9 cellular contexts compared by ENCODE assay signal in the genomic region with DNA sequence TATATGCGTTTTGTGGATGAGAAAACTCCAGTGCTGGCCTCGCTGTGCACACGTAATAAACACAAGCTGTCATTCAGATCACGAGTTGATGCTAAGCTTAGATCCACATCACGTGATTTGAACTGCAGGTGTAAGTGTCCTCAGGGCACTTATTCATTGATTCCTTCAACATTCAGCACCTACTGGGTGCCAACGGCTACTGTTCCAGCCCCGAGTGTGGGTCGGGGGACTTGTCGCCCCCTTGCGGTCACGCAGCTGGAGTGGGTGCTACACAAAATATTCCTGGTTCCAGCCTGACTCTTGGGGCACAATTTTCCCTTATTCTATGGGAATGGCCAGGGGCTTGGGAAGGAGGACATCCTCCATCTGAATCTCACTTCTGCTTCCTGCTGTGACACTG. TPM values are rescaled to one million over a fixed set of nuclear protein-coding genes. Genes with fewer than 3 reads are reported as not detected.
A peak's percentile ranks its signal among the peaks of the same experiment; 100 is the strongest.
DNase-seq lines count a peak whose midpoint lies in the region; ATAC-seq, FAIRE-seq and TF ChIP-seq lines count a peak whose summit lies in the region.
"Had no signal": no experiment of that assay in that cellular context is flagged by ENCODE, and none has a peak within 500 bp of the region (broad histone marks: within the 10 kb centered on the region; RNA-seq: fewer than 3 reads in every experiment).

No MANE protein-coding gene starts in this region.

- DNase-seq in activated CD8-positive, alpha-beta T cell treated with anti-CD3 and anti-CD28 coated beads, Interleukin-2, amount 10 ng/mL, durations not matched to agents 7 days and 5 days = peak; percentile 26
- DNase-seq in activated CD8-positive, alpha-beta T cell treated with anti-CD3 and anti-CD28 coated beads for 36 hours = no peak
- DNase-seq in NCI-H2171 treated with DMSO at 0.1 percent for 48 hours (lab: John Stamatoyannopoulos, UW) (peak; percentile 55), epithelial cell of esophagus (ENCODE audit: low read depth) (peak; percentile 55), frontal cortex (ENCODE audit: low spot score in 2 of 2) (no peak)
- DNase-seq: GDM1 had no signal

- H3K36me3 ChIP-seq in skeletal muscle tissue (ENCODE audit: control insufficient read depth in 3 of 3, insufficient read depth in 3 of 3, low read length in 3 of 3) = no peaks in the 10 kb centered on the region

- H3K9me3 ChIP-seq in skeletal muscle tissue (ENCODE audit: control insufficient read depth in 3 of 3, low read length in 3 of 3) = no peaks in the 10 kb centered on the region

- H3K27me3 ChIP-seq in skeletal muscle tissue (ENCODE audit: control insufficient read depth in 3 of 3, insufficient read depth in 3 of 3, low read length in 3 of 3) = peaks cover 0 to 24% (median 12%) of the 10 kb centered on the region in 3 donors

- H3K4me3 Mint-ChIP-seq in activated CD8-positive, alpha-beta T cell treated with anti-CD3 and anti-CD28 coated beads, Interleukin-2, amount 10 ng/mL, durations not matched to agents 7 days and 5 days = no peak overlapping the region
- H3K4me3 Mint-ChIP-seq in activated CD8-positive, alpha-beta T cell treated with anti-CD3 and anti-CD28 coated beads for 36 hours = no peak overlapping the region

- POLR2A ChIA-PET in activated CD8-positive, alpha-beta T cell treated with anti-CD3 and anti-CD28 coated beads, Interleukin-2, amount 10 ng/mL, durations not matched to agents 7 days and 5 days (lab: Charles Lee) = no interaction called here
- POLR2A ChIA-PET in activated CD8-positive, alpha-beta T cell treated with anti-CD3 and anti-CD28 coated beads for 36 hours (lab: Charles Lee) = interaction anchor here (0.5 kb wide), 1 partner anchor 33 kb away, joined by 3 read pairs; no protein-coding TSS in a partner anchor

- no peak for ATAC-seq in activated CD8-positive, alpha-beta T cell treated with anti-CD3 and anti-CD28 coated beads, Interleukin-2, amount 10 ng/mL, durations not matched to agents 7 days and 5 days
- ATAC-seq in activated CD8-positive, alpha-beta T cell treated with anti-CD3 and anti-CD28 coated beads for 36 hours = no peak
- ATAC-seq in GM21447 (IDR thresholded peaks at IDR 0.05; ENCODE audit: unreplicated experiment) = no peak
- no peak for ATAC-seq in GM21515 (IDR thresholded peaks at IDR 0.05; ENCODE audit: unreplicated experiment)

- H3K9me3 Mint-ChIP-seq in activated CD8-positive, alpha-beta T cell treated with anti-CD3 and anti-CD28 coated beads, Interleukin-2, amount 10 ng/mL, durations not matched to agents 7 days and 5 days (ENCODE audit: insufficient read depth) = no peaks in the 10 kb centered on the region
- no peaks in the 10 kb centered on the region for H3K9me3 Mint-ChIP-seq in activated CD8-positive, alpha-beta T cell treated with anti-CD3 and anti-CD28 coated beads for 36 hours

- no peak overlapping the region for H3K27ac Mint-ChIP-seq in activated CD8-positive, alpha-beta T cell treated with anti-CD3 and anti-CD28 coated beads, Interleukin-2, amount 10 ng/mL, durations not matched to agents 7 days and 5 days
- H3K27ac Mint-ChIP-seq in activated CD8-positive, alpha-beta T cell treated with anti-CD3 and anti-CD28 coated beads for 36 hours = no peak overlapping the region

- H3K27ac ChIP-seq in skeletal muscle tissue (ENCODE audit: low read depth, low read length) = no peak overlapping the region

- no peak for TF ChIP-seq CTCF in activated CD8-positive, alpha-beta T cell treated with anti-CD3 and anti-CD28 coated beads for 36 hours (IDR thresholded peaks at IDR 0.05)
- peak; percentile 52 for TF ChIP-seq CTCF in epithelial cell of esophagus (IDR thresholded peaks at IDR 0.05; ENCODE audit: insufficient read depth, low read depth, low read length, missing control alignments)

- H3K4me1 Mint-ChIP-seq in activated CD8-positive, alpha-beta T cell treated with anti-CD3 and anti-CD28 coated beads, Interleukin-2, amount 10 ng/mL, durations not matched to agents 7 days and 5 days (ENCODE audit: low read depth) = peaks cover 6% of the 10 kb centered on the region
- H3K4me1 Mint-ChIP-seq in activated CD8-positive, alpha-beta T cell treated with anti-CD3 and anti-CD28 coated beads for 36 hours (ENCODE audit: low read depth) = peaks cover 9% of the 10 kb centered on the region

- CTCF ChIA-PET in activated CD8-positive, alpha-beta T cell treated with anti-CD3 and anti-CD28 coated beads, Interleukin-2, amount 10 ng/mL, durations not matched to agents 7 days and 5 days (lab: Charles Lee) = interaction anchor here (0.6 to 2.3 kb wide), 8 partner anchors 11 to 297 kb away, joined by 3 to 7 read pairs (median 3); no protein-coding TSS in a partner anchor
- CTCF ChIA-PET in activated CD8-positive, alpha-beta T cell treated with anti-CD3 and anti-CD28 coated beads for 36 hours (lab: Charles Lee) = interaction anchor here (0.6 to 7.0 kb wide), 13 partner anchors 8 to 410 kb away, joined by 3 to 84 read pairs (median 4); no protein-coding TSS in a partner anchor

- H3K4me3 ChIP-seq in epithelial cell of esophagus (ENCODE audit: low read length) = no peak overlapping the region
- peak overlapping the region in 2 of 3 donors; percentile 4 to 29 for H3K4me3 ChIP-seq in skeletal muscle tissue (ENCODE audit: low read length in 3 of 3)

- intact Hi-C loops in activated CD8-positive, alpha-beta T cell treated with anti-CD3 and anti-CD28 coated beads for 36 hours (cut with micrococcal nuclease) = loop anchor here (5.0 to 10.0 kb wide), 2 partner anchors 46 to 324 kb away; no protein-coding TSS in a partner anchor

- FAIRE-seq in frontal cortex (lab: Jason Lieb, UNC) = no peak

- H3K36me3 Mint-ChIP-seq in activated CD8-positive, alpha-beta T cell treated with anti-CD3 and anti-CD28 coated beads, Interleukin-2, amount 10 ng/mL, durations not matched to agents 7 days and 5 days (ENCODE audit: low read depth) = no peaks in the 10 kb centered on the region
- H3K36me3 Mint-ChIP-seq in activated CD8-positive, alpha-beta T cell treated with anti-CD3 and anti-CD28 coated beads for 36 hours (ENCODE audit: low read depth) = no peaks in the 10 kb centered on the region

- H3K27me3 Mint-ChIP-seq in activated CD8-positive, alpha-beta T cell treated with anti-CD3 and anti-CD28 coated beads, Interleukin-2, amount 10 ng/mL, durations not matched to agents 7 days and 5 days (ENCODE audit: low read depth) = peaks cover 10% of the 10 kb centered on the region
- no peaks in the 10 kb centered on the region for H3K27me3 Mint-ChIP-seq in activated CD8-positive, alpha-beta T cell treated with anti-CD3 and anti-CD28 coated beads for 36 hours

- peak overlapping the region in 2 of 3 donors; percentile 17 to 50 for H3K9ac ChIP-seq in skeletal muscle tissue (ENCODE audit: low read depth in 1 of 3, low read length in 3 of 3)

- H3K4me1 ChIP-seq in skeletal muscle tissue (ENCODE audit: control insufficient read depth in 3 of 3, insufficient read depth in 3 of 3, low read length in 3 of 3) = peaks cover 27 to 48% (median 34%) of the 10 kb centered on the region in 3 donors

RNA-seq across cellular contexts. Expression of gene GINS2, which starts 29.9 kb away (rescaled TPM):
- total RNA-seq in activated CD8-positive, alpha-beta T cell treated with anti-CD3 and anti-CD28 coated beads, Interleukin-2, amount 10 ng/mL, durations not matched to agents 7 days and 5 days = 10 to 100 TPM; 51.3 to 53.5 TPM
- 10 to 100 TPM; 59.9 to 62.9 TPM for total RNA-seq in activated CD8-positive, alpha-beta T cell treated with anti-CD3 and anti-CD28 coated beads for 36 hours
- 4.7 TPM for total RNA-seq in skeletal muscle tissue
- 4.9 TPM for total RNA-seq in frontal cortex

RNA-seq across cellular contexts. Expression of gene C16orf74, which starts 32.2 kb away (rescaled TPM):
- total RNA-seq in activated CD8-positive, alpha-beta T cell treated with anti-CD3 and anti-CD28 coated beads, Interleukin-2, amount 10 ng/mL, durations not matched to agents 7 days and 5 days = under 1 TPM; 0.21 TPM
- total RNA-seq in activated CD8-positive, alpha-beta T cell treated with anti-CD3 and anti-CD28 coated beads for 36 hours = 1 to 10 TPM; 1.1 to 1.4 TPM
- total RNA-seq in skeletal muscle tissue (1.0 TPM), frontal cortex (0.82 TPM)

Comparison
In these comparisons a context has a peak if more than half of its experiments do, and no peak if none do; other contexts are left out.
1. DNase-seq: peak in activated CD8-positive, alpha-beta T cell treated with anti-CD3 and anti-CD28 coated beads, Interleukin-2, amount 10 ng/mL, durations not matched to agents 7 days and 5 days (single experiment), NCI-H2171 treated with DMSO at 0.1 percent for 48 hours (single experiment) and epithelial cell of esophagus (single experiment); none in activated CD8-positive, alpha-beta T cell treated with anti-CD3 and anti-CD28 coated beads for 36 hours (single experiment) and frontal cortex (0 of 2).